ENCODE assay signal across 2 cellular contexts in genomic region chr7:20350518-20350951, GRCh38.
TF ChIP-seq lines count a peak whose summit lies in the region.

No MANE protein-coding gene starts in this region.

TF ChIP-seq in SK-N-SH, 30 proteins besides CTCF, POLR2A, EP300 and RAD21:
- TF ChIP-seq USF1 (IDR thresholded peaks at IDR 0.05; ENCODE audit: borderline replicate concordance, low read depth) (no peak), USF2 (IDR thresholded peaks at IDR 0.05; ENCODE audit: borderline replicate concordance, low read depth, low read length) (no peak), REST (IDR thresholded peaks at IDR 0.05; ENCODE audit: low read depth, low read length) (no peak), TCF12 (IDR thresholded peaks at IDR 0.05) (no peak), RFX5 (IDR thresholded peaks at IDR 0.05; ENCODE audit: low read length) (no peak), ZBTB33 (IDR thresholded peaks at IDR 0.05; ENCODE audit: borderline replicate concordance, low read depth) (no peak), EZH2phosphoT487 (IDR thresholded peaks at IDR 0.05; ENCODE audit: borderline replicate concordance, low read depth) (no peak), FOXM1 (IDR thresholded peaks at IDR 0.05; ENCODE audit: low read depth) (no peak), GATA2 (CRISPR knock-in tag; IDR thresholded peaks at IDR 0.05) (no peak), PBX3 (IDR thresholded peaks at IDR 0.05) (no peak), FOXJ3 (CRISPR knock-in tag; IDR thresholded peaks at IDR 0.05) (no peak), MEF2A (IDR thresholded peaks at IDR 0.05; ENCODE audit: borderline replicate concordance, low read depth) (no peak), POLR2AphosphoS5 (IDR thresholded peaks at IDR 0.05; ENCODE audit: low read depth, low read length) (no peak), YY1 (IDR thresholded peaks at IDR 0.05; ENCODE audit: low read depth) (no peak), RXRA (IDR thresholded peaks at IDR 0.05; ENCODE audit: borderline replicate concordance, low read depth) (no peak), NFIC (IDR thresholded peaks at IDR 0.05; ENCODE audit: borderline replicate concordance) (no peak), SIN3A (IDR thresholded peaks at IDR 0.05; ENCODE audit: borderline replicate concordance, low read depth, low read length) (no peak), TAF1 (IDR thresholded peaks at IDR 0.05; ENCODE audit: borderline replicate concordance, low read depth, low read length) (no peak), MAX (IDR thresholded peaks at IDR 0.05; ENCODE audit: low read depth) (no peak)

TF ChIP-seq in SK-N-SH treated with all-trans-retinoic acid at 6 μM for 48 hours, 23 proteins besides CTCF, POLR2A, EP300 and RAD21 (continued from another document):
- TF ChIP-seq RARB (CRISPR knock-in tag; IDR thresholded peaks at IDR 0.05) (no peak), TOX (CRISPR knock-in tag; IDR thresholded peaks at IDR 0.05; ENCODE audit: borderline replicate concordance) (no peak), ZNF8 (CRISPR knock-in tag; IDR thresholded peaks at IDR 0.05) (no peak), ZFP3 (CRISPR knock-in tag; IDR thresholded peaks at IDR 0.05) (no peak), OSR1 (CRISPR knock-in tag; IDR thresholded peaks at IDR 0.05) (no peak), CREB5 (CRISPR knock-in tag; IDR thresholded peaks at IDR 0.05; ENCODE audit: low read depth) (no peak), PATZ1 (CRISPR knock-in tag; IDR thresholded peaks at IDR 0.05; ENCODE audit: borderline replicate concordance) (no peak), TCF4 (CRISPR knock-in tag; IDR thresholded peaks at IDR 0.05; ENCODE audit: borderline replicate concordance) (no peak), ARNTL (CRISPR knock-in tag; IDR thresholded peaks at IDR 0.05; ENCODE audit: borderline replicate concordance, low read depth) (no peak), ESRRG (CRISPR knock-in tag; IDR thresholded peaks at IDR 0.05) (no peak), TSHZ2 (CRISPR knock-in tag; IDR thresholded peaks at IDR 0.05) (no peak), ZNF565 (CRISPR knock-in tag; conservative IDR thresholded peaks at IDR 0.05; ENCODE audit: low read depth) (no peak), ZFP30 (CRISPR knock-in tag; IDR thresholded peaks at IDR 0.05) (no peak), PPARA (CRISPR knock-in tag; IDR thresholded peaks at IDR 0.05; ENCODE audit: borderline replicate concordance) (no peak)
